ENCODE assay signal across 19 cellular contexts in genomic region chr10:22727663-22728062, GRCh38.
"Had no signal": no experiment of that assay in that cellular context is flagged by ENCODE, and none has a peak within 500 bp of the region (broad histone marks: within the 10 kb centered on the region; RNA-seq: fewer than 3 reads in every experiment).

No MANE protein-coding gene starts in this region.

- DNase-seq: cortex of kidney; effector memory CD4-positive, alpha-beta T cell; gastrocnemius medialis; kidney glomerular epithelial cell; naive thymus-derived CD4-positive, alpha-beta T cell; nephron progenitor cell; posterior cingulate gyrus; sigmoid colon; stimulated activated naive CD4-positive, alpha-beta T cell; stomach; substantia nigra; trophoblast cell had no signal

- H3K79me2 ChIP-seq: hepatocyte had no signal

- H3K9me3 ChIP-seq: esophagus muscularis mucosa, gastrocnemius medialis, neutrophil, sigmoid colon, stomach had no signal

- H3K36me3 ChIP-seq: esophagus muscularis mucosa, gastrocnemius medialis, neutrophil, sigmoid colon, stomach had no signal

- H3K4me3 ChIP-seq: esophagus muscularis mucosa, gastrocnemius medialis, hepatocyte, sigmoid colon, skin epidermis, stomach had no signal

- H3K4me1 ChIP-seq: esophagus muscularis mucosa, gastrocnemius medialis, sigmoid colon had no signal

- H3K27ac Mint-ChIP-seq: nephron progenitor cell had no signal

- H3K27me3 ChIP-seq: esophagus muscularis mucosa, gastrocnemius medialis, hepatocyte, sigmoid colon, stomach had no signal

- H3K4me3 Mint-ChIP-seq: naive thymus-derived CD4-positive, alpha-beta T cell; nephron progenitor cell had no signal

- H2AFZ ChIP-seq: hepatocyte had no signal

- H3K27ac ChIP-seq: epithelial cell of prostate, esophagus muscularis mucosa, gastrocnemius medialis, hepatocyte, neutrophil, sigmoid colon, skin epidermis, stomach had no signal

- H3K9me3 Mint-ChIP-seq: naive thymus-derived CD4-positive, alpha-beta T cell had no signal

- ATAC-seq: gastrocnemius medialis; naive thymus-derived CD4-positive, alpha-beta T cell had no signal

- H3K4me2 ChIP-seq: hepatocyte had no signal

- H3K36me3 Mint-ChIP-seq: naive thymus-derived CD4-positive, alpha-beta T cell had no signal

- FAIRE-seq: islet of Langerhans, urothelium cell line had no signal
